Comparison of ENCODE assay signal across 22 cellular contexts in genomic region chr11:10288881-10289764, GRCh38. TPM values are rescaled to one million over a fixed set of nuclear protein-coding genes. Genes with fewer than 3 reads are reported as not detected.
DNase-seq lines count a peak whose midpoint lies in the region; ATAC-seq and TF ChIP-seq lines count a peak whose summit lies in the region.
"Had no signal": no experiment of that assay in that cellular context is flagged by ENCODE, and none has a peak within 500 bp of the region (broad histone marks: within the 10 kb centered on the region; RNA-seq: fewer than 3 reads in every experiment).

No MANE protein-coding gene starts in this region.

- H3K79me2 ChIP-seq in neural progenitor cell (ENCODE audit: low read depth), result peaks cover 63% of the 10 kb centered on the region

- TF ChIP-seq CTCF in neural progenitor cell (IDR thresholded peaks at IDR 0.05) (no peak), tibial nerve (IDR thresholded peaks at IDR 0.05) (no peak), nephron progenitor cell (IDR thresholded peaks at IDR 0.05) (no peak)

- H3K27ac ChIP-seq in neural progenitor cell, result no peak overlapping the region
- no peak overlapping the region for H3K27ac ChIP-seq in tibial nerve
- H3K27ac ChIP-seq: BLaER1, GM23248, RWPE1 had no signal

- no peak for TF ChIP-seq POLR2A in tibial nerve (IDR thresholded peaks at IDR 0.05)

- no peaks in the 10 kb centered on the region for H3K9me3 ChIP-seq in neural progenitor cell (ENCODE audit: low read depth)
- no peaks in the 10 kb centered on the region for H3K9me3 ChIP-seq in tibial nerve
- H3K9me3 ChIP-seq: BLaER1, SK-N-SH had no signal

- H3K4me1 ChIP-seq in neural progenitor cell (peaks cover 9% of the 10 kb centered on the region), tibial nerve (peaks cover 0 to 72% (median 22%) of the 10 kb centered on the region in 4 donors)

- peaks cover 16% of the 10 kb centered on the region for H3K36me3 Mint-ChIP-seq in dendritic cell treated with granulocyte-macrophage colony-stimulating factor and Interleukin-4, amounts not matched to agents 40 ng/mL and 50 ng/mL, for 4 days (ENCODE audit: low read depth)
- H3K36me3 Mint-ChIP-seq in neural progenitor cell (peaks cover 6% of the 10 kb centered on the region), nephron progenitor cell (ENCODE audit: low read depth) (peaks cover 21% of the 10 kb centered on the region)
- H3K36me3 Mint-ChIP-seq: CD4-positive, CD25-positive, alpha-beta regulatory T cell had no signal

- intact Hi-C loops in dendritic cell treated with granulocyte-macrophage colony-stimulating factor and Interleukin-4, amounts not matched to agents 40 ng/mL and 50 ng/mL, for 4 days (cut with micrococcal nuclease), result no loop called here

- WGBS in tibial nerve, 2 donors, result 87 to 88% methylated on average over 17 to 18 of the region's 24 CpGs

- H3F3A ChIP-seq in neural progenitor cell (ENCODE audit: low read depth), result peaks cover 13% of the 10 kb centered on the region

- H3K9me3 Mint-ChIP-seq in stimulated activated naive CD8-positive, alpha-beta T cell treated with anti-CD3 and anti-CD28 coated beads, Interleukin-15, amount 100 ng/mL, for 72 hours, result no peaks in the 10 kb centered on the region
- H3K9me3 Mint-ChIP-seq in dendritic cell treated with granulocyte-macrophage colony-stimulating factor and Interleukin-4, amounts not matched to agents 40 ng/mL and 50 ng/mL, for 4 days, result no peaks in the 10 kb centered on the region
- H3K9me3 Mint-ChIP-seq in neural progenitor cell (no peaks in the 10 kb centered on the region), nephron progenitor cell (no peaks in the 10 kb centered on the region)

- no peak for TF ChIP-seq EP300 in tibial nerve (IDR thresholded peaks at IDR 0.05)

- H3K27me3 ChIP-seq in neural progenitor cell (no peaks in the 10 kb centered on the region), tibial nerve (no peaks in the 10 kb centered on the region)

- no peak overlapping the region for H3K4me3 Mint-ChIP-seq in stimulated activated naive CD8-positive, alpha-beta T cell treated with anti-CD3 and anti-CD28 coated beads, Interleukin-15, amount 100 ng/mL, for 72 hours
- H3K4me3 Mint-ChIP-seq in dendritic cell treated with granulocyte-macrophage colony-stimulating factor and Interleukin-4, amounts not matched to agents 40 ng/mL and 50 ng/mL, for 4 days, result no peak overlapping the region
- no peak overlapping the region for H3K4me3 Mint-ChIP-seq in neural progenitor cell
- no peak overlapping the region for H3K4me3 Mint-ChIP-seq in nephron progenitor cell
- H3K4me3 Mint-ChIP-seq: CD4-positive, CD25-positive, alpha-beta regulatory T cell had no signal

- peaks cover 21% of the 10 kb centered on the region for H3K4me1 Mint-ChIP-seq in stimulated activated naive CD8-positive, alpha-beta T cell treated with anti-CD3 and anti-CD28 coated beads, Interleukin-15, amount 100 ng/mL, for 72 hours
- H3K4me1 Mint-ChIP-seq in dendritic cell treated with granulocyte-macrophage colony-stimulating factor and Interleukin-4, amounts not matched to agents 40 ng/mL and 50 ng/mL, for 4 days (ENCODE audit: low read depth), result peaks cover 78% of the 10 kb centered on the region
- H3K4me1 Mint-ChIP-seq in neural progenitor cell (peaks cover 16% of the 10 kb centered on the region), nephron progenitor cell (peaks cover 38% of the 10 kb centered on the region)

- no peak for DNase-seq in stimulated activated naive CD8-positive, alpha-beta T cell treated with anti-CD3 and anti-CD28 coated beads, Interleukin-15, amount 100 ng/mL, for 72 hours
- no peak for DNase-seq in stimulated activated naive CD8-positive, alpha-beta T cell treated with anti-CD3 and anti-CD28 coated beads, Interleukin-15, Interleukin-2, amounts not matched to agents 100 U/mL and 50 U/mL, for 24 hours
- DNase-seq in neural progenitor cell (ENCODE audit: low spot score), result no peak
- DNase-seq in amygdala (lab: John Stamatoyannopoulos, UW), result no peak
- DNase-seq in tibial nerve (ENCODE audit: low spot score in 2 of 2), result no peak
- no peak for DNase-seq in nephron progenitor cell
- DNase-seq: CD4-positive, CD25-positive, alpha-beta regulatory T cell; GM23248; HCEC 1CT; NCI-H1048; NCI-H1417 treated with DMSO at 0.1 percent for 48 hours; NCI-H1694 treated with DMSO at 0.1 percent for 48 hours; NCI-H2081 treated with DMSO at 0.1 percent for 48 hours; NCI-H2171; NCI-H226; NCI-H510A; NCI-H69; SK-N-SH had no signal

- no peaks in the 10 kb centered on the region for H3K36me3 ChIP-seq in neural progenitor cell
- peaks cover 0 to 12% (median 0%) of the 10 kb centered on the region in 3 donors for H3K36me3 ChIP-seq in tibial nerve
- H3K36me3 ChIP-seq: BLaER1 had no signal

- no peak overlapping the region for H3K9ac ChIP-seq in neural progenitor cell
- H3K9ac ChIP-seq: BLaER1, GM23248, SK-N-SH had no signal

- peak overlapping the region in 1 of 2 donors; percentile 67 for H3K27ac Mint-ChIP-seq in stimulated activated naive CD8-positive, alpha-beta T cell treated with anti-CD3 and anti-CD28 coated beads, Interleukin-15, amount 100 ng/mL, for 72 hours
- peak overlapping the region; percentile 74 for H3K27ac Mint-ChIP-seq in dendritic cell treated with granulocyte-macrophage colony-stimulating factor and Interleukin-4, amounts not matched to agents 40 ng/mL and 50 ng/mL, for 4 days
- H3K27ac Mint-ChIP-seq in neural progenitor cell, result peak overlapping the region; percentile 68
- H3K27ac Mint-ChIP-seq in nephron progenitor cell, result no peak overlapping the region
- H3K27ac Mint-ChIP-seq: CD4-positive, CD25-positive, alpha-beta regulatory T cell had no signal

- H3K27me3 Mint-ChIP-seq in stimulated activated naive CD8-positive, alpha-beta T cell treated with anti-CD3 and anti-CD28 coated beads, Interleukin-15, amount 100 ng/mL, for 72 hours, result no peaks in the 10 kb centered on the region
- no peaks in the 10 kb centered on the region for H3K27me3 Mint-ChIP-seq in dendritic cell treated with granulocyte-macrophage colony-stimulating factor and Interleukin-4, amounts not matched to agents 40 ng/mL and 50 ng/mL, for 4 days
- no peaks in the 10 kb centered on the region for H3K27me3 Mint-ChIP-seq in neural progenitor cell (ENCODE audit: insufficient read depth, low read depth)
- no peaks in the 10 kb centered on the region for H3K27me3 Mint-ChIP-seq in nephron progenitor cell (ENCODE audit: low read depth, poor library complexity)

- ATAC-seq in stimulated activated naive CD8-positive, alpha-beta T cell treated with anti-CD3 and anti-CD28 coated beads, Interleukin-15, amount 100 ng/mL, for 72 hours, result peak; percentile 37
- ATAC-seq in stimulated activated naive CD8-positive, alpha-beta T cell treated with anti-CD3 and anti-CD28 coated beads, Interleukin-15, Interleukin-2, amounts not matched to agents 100 U/mL and 50 U/mL, for 24 hours, result no peak
- ATAC-seq in GM18867 (IDR thresholded peaks at IDR 0.05; ENCODE audit: unreplicated experiment), result no peak

- H3K4me3 ChIP-seq in neural progenitor cell, result no peak overlapping the region
- H3K4me3 ChIP-seq in tibial nerve, result no peak overlapping the region
- H3K4me3 ChIP-seq: BLaER1, GM23248 had no signal

- H3K4me2 ChIP-seq in neural progenitor cell, result no peak overlapping the region
- H3K4me2 ChIP-seq: BLaER1, SK-N-SH had no signal

- H4K20me1 ChIP-seq in neural progenitor cell (ENCODE audit: low read depth), result peaks cover 11% of the 10 kb centered on the region

- H2AFZ ChIP-seq in neural progenitor cell (replicated peaks), result no peak overlapping the region
- H2AFZ ChIP-seq: GM23248 had no signal

RNA-seq across cellular contexts. Expression of gene SBF2, which starts 4.9 kb away (rescaled TPM):
- 48.2 and 51.1 TPM in 2 replicates for total RNA-seq in neural progenitor cell (ENCODE audit: low replicate concordance)
- total RNA-seq in tibial nerve, result 100 to 1,000 TPM in 1 of 4 donors, 10 to 100 TPM in 3; 75.0 to 104 (median 86.9) TPM

RNA-seq across cellular contexts. Expression of gene ADM, which starts 15.8 kb away (rescaled TPM):
- 3.8 and 8.5 TPM in 2 replicates for total RNA-seq in neural progenitor cell (ENCODE audit: low replicate concordance)
- 100 to 1,000 TPM; 123 to 420 (median 197) TPM for total RNA-seq in tibial nerve

Comparison
In these comparisons a context has a peak if more than half of its experiments do, and no peak if none do; other contexts are left out.
1. RNA of gene ADM, which starts 15.8 kb away (total RNA-seq): 123 to 420 TPM in tibial nerve; 3.8 to 8.5 TPM in neural progenitor cell; every median in the first group is over 10 times any median in the second.